In the genomic region with DNA sequence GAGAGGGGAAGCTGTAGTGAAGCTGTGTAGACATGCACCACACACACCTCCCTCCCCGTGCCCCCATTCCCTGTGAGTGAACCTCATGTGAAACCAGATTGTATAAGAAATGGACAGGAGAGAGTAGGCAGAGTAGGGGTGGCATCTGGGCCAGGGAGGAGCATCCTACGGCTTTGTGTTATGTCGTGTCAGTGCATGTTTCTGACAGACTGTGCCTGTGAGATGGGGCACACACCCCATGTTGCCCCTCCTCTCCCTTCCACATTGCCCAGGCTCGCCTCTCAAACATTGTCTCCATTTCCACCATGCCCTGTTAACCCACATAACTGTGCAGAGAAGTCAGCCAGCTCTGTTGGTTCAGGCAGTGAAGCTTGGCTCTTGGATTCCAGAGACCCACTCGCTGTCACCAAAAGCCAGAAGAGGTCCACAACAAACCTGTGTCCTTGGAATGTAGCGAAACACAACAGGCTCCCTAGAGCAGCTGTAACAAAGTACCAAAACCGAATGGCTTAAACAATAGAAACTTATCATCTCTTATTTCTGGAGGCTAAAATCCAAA, we compare ENCODE assay signal across 17 cellular contexts. TPM values are rescaled to one million over a fixed set of nuclear protein-coding genes. Genes with fewer than 3 reads are reported as not detected.
A peak's percentile ranks its signal among the peaks of the same experiment; 100 is the strongest.
DNase-seq lines count a peak whose midpoint lies in the region; ATAC-seq, FAIRE-seq and TF ChIP-seq lines count a peak whose summit lies in the region.
"Had no signal": no experiment of that assay in that cellular context is flagged by ENCODE, and none has a peak within 500 bp of the region (broad histone marks: within the 10 kb centered on the region; RNA-seq: fewer than 3 reads in every experiment).

No MANE protein-coding gene starts in this region.

- H3K4me3 ChIP-seq in HEK293 (ENCODE audit: low read depth, low read length) (no peak overlapping the region), ascending aorta (no peak overlapping the region), keratinocyte (ENCODE audit: control insufficient read depth in 2 of 3, extremely low read depth in 1 of 3, insufficient read depth in 2 of 3, low read depth in 1 of 3, low read length in 3 of 3) (no peak overlapping the region), thyroid gland (replicated peaks in 1 of 3) (no peak overlapping the region)
- H3K4me3 ChIP-seq: BLaER1, GM23248 had no signal

- 25 to 31% methylated on average over 2 to 7 of the region's 7 CpGs for WGBS in thyroid gland, 2 donors

- H4K20me1 ChIP-seq in keratinocyte (ENCODE audit: control insufficient read depth, extremely low read depth, insufficient read depth, low read length): no peaks in the 10 kb centered on the region

- TF ChIP-seq CTCF in HEK293 (tag by site-specific recombination; IDR thresholded peaks at IDR 0.05): no peak
- no peak for TF ChIP-seq CTCF in ascending aorta (IDR thresholded peaks at IDR 0.05)
- no peak for TF ChIP-seq CTCF in keratinocyte (optimal IDR thresholded peaks at IDR 0.05 in 1 of 3, IDR thresholded peaks at IDR 0.05 in 1 of 3, conservative IDR thresholded peaks at IDR 0.05 in 1 of 3; ENCODE audit: extremely low read depth in 1 of 3, insufficient read depth in 2 of 3, low read length in 3 of 3)
- no peak for TF ChIP-seq CTCF in thyroid gland (IDR thresholded peaks at IDR 0.05)

- no peak overlapping the region for H2AFZ ChIP-seq in keratinocyte (ENCODE audit: control insufficient read depth, low read length)
- H2AFZ ChIP-seq: GM23248 had no signal

- DNase-seq in ascending aorta (ENCODE audit: low spot score in 2 of 2) (no peak), keratinocyte (ENCODE audit: low read depth, low spot score) (no peak), thyroid gland (peak; percentile 68 to 72), T1000 (lab: John Stamatoyannopoulos, UW) (no peak), dermis blood vessel endothelial cell (no peak)
- DNase-seq: 8988T; AML-193; Caco-2; CD8-positive, alpha-beta memory T cell; DMS53; GF-D8; GM23248 had no signal

- TF ChIP-seq POLR2A in thyroid gland (IDR thresholded peaks at IDR 0.05): peak in 1 of 2 donors; percentile 56

- ATAC-seq in HG03280 (IDR thresholded peaks at IDR 0.05; ENCODE audit: unreplicated experiment): no peak
- ATAC-seq: HCT116 had no signal

- CTCF ChIA-PET in HEK293 (lab: Yijun Ruan, JAX): interaction anchor here (0.6 to 2.1 kb wide), 2 partner anchors 13 to 368 kb away, joined by 3 to 7 read pairs; no protein-coding TSS in a partner anchor

- peaks cover 0 to 5% of the 10 kb centered on the region in 2 experiments; a peak in 1 of 3 replicates for H3K36me3 ChIP-seq in HEK293 (ENCODE audit: control insufficient read depth in 2 of 2, insufficient read depth in 1 of 2, low read length in 2 of 2)
- no peaks in the 10 kb centered on the region for H3K36me3 ChIP-seq in ascending aorta
- H3K36me3 ChIP-seq in keratinocyte (ENCODE audit: control insufficient read depth in 2 of 2, extremely low read depth in 1 of 2, insufficient read depth in 2 of 2, low read length in 2 of 2): no peaks in the 10 kb centered on the region
- H3K36me3 ChIP-seq in thyroid gland: no peaks in the 10 kb centered on the region

- no peak overlapping the region for H3K4me2 ChIP-seq in keratinocyte (ENCODE audit: control insufficient read depth, extremely low read depth, insufficient read depth, low read depth, low read length)
- H3K4me2 ChIP-seq: BLaER1 had no signal

- intact Hi-C loops in ascending aorta (cut with DNase I): no loop called here
- intact Hi-C loops in thyroid gland (cut with DNase I): no loop called here

- H3K27ac ChIP-seq in HEK293 (ENCODE audit: extremely low read depth, low read depth, low read length) (no peak overlapping the region), ascending aorta (peak overlapping the region; percentile 62 to 69), keratinocyte (ENCODE audit: control insufficient read depth, insufficient read depth, low read length) (no peak overlapping the region), thyroid gland (peak overlapping the region; percentile 71 to 77 (median 77))
- H3K27ac ChIP-seq: BLaER1, GM23248 had no signal

- no peak overlapping the region for H3K9ac ChIP-seq in keratinocyte (ENCODE audit: control insufficient read depth, extremely low read depth, insufficient read depth, low read length)
- H3K9ac ChIP-seq: BLaER1, GM23248 had no signal

- H3K9me3 ChIP-seq in HEK293 (ENCODE audit: control insufficient read depth, insufficient read depth, low read depth, low read length) (no peaks in the 10 kb centered on the region), ascending aorta (no peaks in the 10 kb centered on the region), keratinocyte (ENCODE audit: control insufficient read depth, low read depth, low read length) (no peaks in the 10 kb centered on the region), thyroid gland (no peaks in the 10 kb centered on the region)
- H3K9me3 ChIP-seq: BLaER1, Caco-2 had no signal

- POLR2A ChIA-PET in HEK293 (lab: Yijun Ruan, JAX): interaction anchor here (1.2 kb wide), 1 partner anchor 10 kb away, joined by 3 read pairs; no protein-coding TSS in a partner anchor

- H3K4me1 ChIP-seq in HEK293 (ENCODE audit: control insufficient read depth, insufficient read depth, low read length) (peaks cover 15% of the 10 kb centered on the region), ascending aorta (peaks cover 6 to 9% of the 10 kb centered on the region in 2 donors), keratinocyte (ENCODE audit: control insufficient read depth, extremely low read depth, insufficient read depth, low read length) (peaks cover 8% of the 10 kb centered on the region), thyroid gland (peaks cover 5 to 6% of the 10 kb centered on the region in 2 donors)
- H3K4me1 ChIP-seq: BLaER1, Caco-2 had no signal

- H3K27me3 ChIP-seq in ascending aorta: no peaks in the 10 kb centered on the region
- no peaks in the 10 kb centered on the region for H3K27me3 ChIP-seq in keratinocyte (ENCODE audit: control insufficient read depth, extremely low read depth, insufficient read depth, low read length)
- no peaks in the 10 kb centered on the region for H3K27me3 ChIP-seq in thyroid gland

- FAIRE-seq in keratinocyte (lab: Jason Lieb, UNC): peak; percentile 39
- FAIRE-seq: H54 had no signal

- dilution Hi-C loops in keratinocyte (cut with MboI; ENCODE audit: extremely low pct_ligation_motif_present, low sequenced_read_pairs): no loop called here

- no peaks in the 10 kb centered on the region for H3K9me1 ChIP-seq in keratinocyte (ENCODE audit: control insufficient read depth, extremely low read depth, insufficient read depth, low read length)

- H3K79me2 ChIP-seq in keratinocyte (ENCODE audit: control insufficient read depth, insufficient read depth, low read length): no peaks in the 10 kb centered on the region

TF ChIP-seq in HEK293, 187 proteins besides CTCF, POLR2A, EP300 and RAD21:
- TF ChIP-seq ZNF214 (tag by site-specific recombination; IDR thresholded peaks at IDR 0.05; ENCODE audit: borderline replicate concordance): no peak
- TF ChIP-seq ZNF112 (tag by site-specific recombination; IDR thresholded peaks at IDR 0.05): no peak
- no peak for TF ChIP-seq ZNF670 (tag by site-specific recombination; IDR thresholded peaks at IDR 0.05; ENCODE audit: low read depth)
- TF ChIP-seq ZNF433 (tag by site-specific recombination; IDR thresholded peaks at IDR 0.05; ENCODE audit: low read depth): no peak
- no peak for TF ChIP-seq ZNF747 (tag by site-specific recombination; IDR thresholded peaks at IDR 0.05)
- 0 out of 2 replicates have a peak, but pooled peaks have one; percentile 5 for TF ChIP-seq ZNF629 (tag by site-specific recombination; IDR thresholded peaks at IDR 0.05)
- TF ChIP-seq ZNF146 (tag by site-specific recombination; IDR thresholded peaks at IDR 0.05): no peak
- TF ChIP-seq, protein P1, sequence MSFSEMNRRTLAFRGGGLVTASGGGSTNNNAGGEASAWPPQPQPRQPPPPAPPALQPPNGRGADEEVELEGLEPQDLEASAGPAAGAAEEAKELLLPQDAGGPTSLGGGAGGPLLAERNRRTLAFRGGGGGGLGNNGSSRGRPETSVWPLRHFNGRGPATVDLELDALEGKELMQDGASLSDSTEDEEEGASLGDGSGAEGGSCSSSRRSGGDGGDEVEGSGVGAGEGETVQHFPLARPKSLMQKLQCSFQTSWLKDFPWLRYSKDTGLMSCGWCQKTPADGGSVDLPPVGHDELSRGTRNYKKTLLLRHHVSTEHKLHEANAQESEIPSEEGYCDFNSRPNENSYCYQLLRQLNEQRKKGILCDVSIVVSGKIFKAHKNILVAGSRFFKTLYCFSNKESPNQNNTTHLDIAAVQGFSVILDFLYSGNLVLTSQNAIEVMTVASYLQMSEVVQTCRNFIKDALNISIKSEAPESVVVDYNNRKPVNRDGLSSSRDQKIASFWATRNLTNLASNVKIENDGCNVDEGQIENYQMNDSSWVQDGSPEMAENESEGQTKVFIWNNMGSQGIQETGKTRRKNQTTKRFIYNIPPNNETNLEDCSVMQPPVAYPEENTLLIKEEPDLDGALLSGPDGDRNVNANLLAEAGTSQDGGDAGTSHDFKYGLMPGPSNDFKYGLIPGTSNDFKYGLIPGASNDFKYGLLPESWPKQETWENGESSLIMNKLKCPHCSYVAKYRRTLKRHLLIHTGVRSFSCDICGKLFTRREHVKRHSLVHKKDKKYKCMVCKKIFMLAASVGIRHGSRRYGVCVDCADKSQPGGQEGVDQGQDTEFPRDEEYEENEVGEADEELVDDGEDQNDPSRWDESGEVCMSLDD (tag by site-specific recombination; IDR thresholded peaks at IDR 0.05): no peak

RNA-seq across cellular contexts. Expression of a gene that starts 56.1 kb away (rescaled TPM):
- total RNA-seq in ascending aorta (8.3 TPM), thyroid gland (10 to 100 TPM; 15.2 to 21.7 (median 18.5) TPM), dermis blood vessel endothelial cell (18.4 and 19.3 TPM in 2 replicates)
- polyA plus RNA-seq in keratinocyte: 11.0 to 17.4 TPM (median 14.0 TPM) in 3 replicates
- polyA plus RNA-seq in keratinocyte (2011; ENCODE audit: low read depth): 4.4 TPM
- 5.1 and 9.3 TPM in 2 replicates for polyA plus RNA-seq in keratinocyte (2011; cell fraction: cytosol; rRNA removed)
- polyA plus RNA-seq in keratinocyte (2011; cell fraction: nucleus; rRNA removed): 19.3 and 26.4 TPM in 2 replicates
- 6.5 and 10.9 TPM in 2 replicates for polyA plus RNA-seq in keratinocyte (2012; ENCODE audit: low replicate concordance)
- 8.7 to 38.2 TPM (median 25.5 TPM) in 3 replicates for polyA minus RNA-seq in keratinocyte
- polyA minus RNA-seq in keratinocyte (2011; cell fraction: cytosol; rRNA and poly(A)+ RNA removed): 12.5 TPM
- 27.9 and 43.0 TPM in 2 replicates for polyA minus RNA-seq in keratinocyte (2011; cell fraction: nucleus; rRNA and poly(A)+ RNA removed)

Comparison
In these comparisons a context has a peak if more than half of its experiments do, and no peak if none do; other contexts are left out.
1. H3K27ac ChIP-seq: peak in ascending aorta (2 of 2) and thyroid gland (3 of 3); none in HEK293 (single experiment) and keratinocyte (single experiment).
2. DNase-seq: peak in thyroid gland (2 of 2); none in ascending aorta (0 of 2), keratinocyte (single experiment), T1000 (single experiment) and dermis blood vessel endothelial cell (single experiment).